In genomic region chr17:8222630-8223355, GRCh38 we compare ENCODE assay signal across 1 cellular context.
A peak's percentile ranks its signal among the peaks of the same experiment; 100 is the strongest.
TF ChIP-seq lines count a peak whose summit lies in the region.

No MANE protein-coding gene starts in this region.

TF ChIP-seq in SK-N-SH, 30 proteins besides CTCF, POLR2A, EP300 and RAD21 (continued from another document):
- TF ChIP-seq, protein P1, sequence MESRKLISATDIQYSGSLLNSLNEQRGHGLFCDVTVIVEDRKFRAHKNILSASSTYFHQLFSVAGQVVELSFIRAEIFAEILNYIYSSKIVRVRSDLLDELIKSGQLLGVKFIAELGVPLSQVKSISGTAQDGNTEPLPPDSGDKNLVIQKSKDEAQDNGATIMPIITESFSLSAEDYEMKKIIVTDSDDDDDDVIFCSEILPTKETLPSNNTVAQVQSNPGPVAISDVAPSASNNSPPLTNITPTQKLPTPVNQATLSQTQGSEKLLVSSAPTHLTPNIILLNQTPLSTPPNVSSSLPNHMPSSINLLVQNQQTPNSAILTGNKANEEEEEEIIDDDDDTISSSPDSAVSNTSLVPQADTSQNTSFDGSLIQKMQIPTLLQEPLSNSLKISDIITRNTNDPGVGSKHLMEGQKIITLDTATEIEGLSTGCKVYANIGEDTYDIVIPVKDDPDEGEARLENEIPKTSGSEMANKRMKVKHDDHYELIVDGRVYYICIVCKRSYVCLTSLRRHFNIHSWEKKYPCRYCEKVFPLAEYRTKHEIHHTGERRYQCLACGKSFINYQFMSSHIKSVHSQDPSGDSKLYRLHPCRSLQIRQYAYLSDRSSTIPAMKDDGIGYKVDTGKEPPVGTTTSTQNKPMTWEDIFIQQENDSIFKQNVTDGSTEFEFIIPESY (IDR thresholded peaks at IDR 0.05; ENCODE audit: borderline replicate concordance, low read depth) = no peak
- TF ChIP-seq NRF1 (IDR thresholded peaks at IDR 0.05; ENCODE audit: low read depth, low read length) (no peak), FOXJ3 (CRISPR knock-in tag; IDR thresholded peaks at IDR 0.05) (peak; percentile 39; the same call in 1 of the 2 replicates), TAF1 (IDR thresholded peaks at IDR 0.05; ENCODE audit: borderline replicate concordance, low read depth, low read length) (peak; percentile 43), JUND (IDR thresholded peaks at IDR 0.05) (no peak), SMC3 (IDR thresholded peaks at IDR 0.05; ENCODE audit: low read depth, low read length) (no peak), USF2 (IDR thresholded peaks at IDR 0.05; ENCODE audit: borderline replicate concordance, low read depth, low read length) (no peak), ELF1 (IDR thresholded peaks at IDR 0.05) (no peak), MEF2A (IDR thresholded peaks at IDR 0.05; ENCODE audit: borderline replicate concordance, low read depth) (no peak), YY1 (IDR thresholded peaks at IDR 0.05; ENCODE audit: low read depth) (peak; percentile 52), GABPA (IDR thresholded peaks at IDR 0.05; ENCODE audit: low read depth) (peak; percentile 82), GATA2 (CRISPR knock-in tag; IDR thresholded peaks at IDR 0.05) (no peak), SIN3A (IDR thresholded peaks at IDR 0.05; ENCODE audit: borderline replicate concordance, low read depth, low read length) (no peak; the same call in 1 of the 2 replicates), TCF12 (IDR thresholded peaks at IDR 0.05) (no peak), PBX3 (IDR thresholded peaks at IDR 0.05) (no peak), MXI1 (IDR thresholded peaks at IDR 0.05; ENCODE audit: low read depth, low read length) (no peak; the same call in none of the 2 replicates), TEAD4 (IDR thresholded peaks at IDR 0.05; ENCODE audit: borderline replicate concordance, insufficient read depth) (peak; percentile 90), CHD2 (IDR thresholded peaks at IDR 0.05; ENCODE audit: low read length, partially characterized antibody) (peak; percentile 56), NFIC (IDR thresholded peaks at IDR 0.05; ENCODE audit: borderline replicate concordance) (peak; percentile 76; the same call in 1 of the 2 replicates), RXRA (IDR thresholded peaks at IDR 0.05; ENCODE audit: borderline replicate concordance, low read depth) (no peak)
- TF ChIP-seq, protein P2, sequence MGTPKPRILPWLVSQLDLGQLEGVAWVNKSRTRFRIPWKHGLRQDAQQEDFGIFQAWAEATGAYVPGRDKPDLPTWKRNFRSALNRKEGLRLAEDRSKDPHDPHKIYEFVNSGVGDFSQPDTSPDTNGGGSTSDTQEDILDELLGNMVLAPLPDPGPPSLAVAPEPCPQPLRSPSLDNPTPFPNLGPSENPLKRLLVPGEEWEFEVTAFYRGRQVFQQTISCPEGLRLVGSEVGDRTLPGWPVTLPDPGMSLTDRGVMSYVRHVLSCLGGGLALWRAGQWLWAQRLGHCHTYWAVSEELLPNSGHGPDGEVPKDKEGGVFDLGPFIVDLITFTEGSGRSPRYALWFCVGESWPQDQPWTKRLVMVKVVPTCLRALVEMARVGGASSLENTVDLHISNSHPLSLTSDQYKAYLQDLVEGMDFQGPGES (IDR thresholded peaks at IDR 0.05; ENCODE audit: low read depth, low read length) = no peak
- TF ChIP-seq, protein P3, sequence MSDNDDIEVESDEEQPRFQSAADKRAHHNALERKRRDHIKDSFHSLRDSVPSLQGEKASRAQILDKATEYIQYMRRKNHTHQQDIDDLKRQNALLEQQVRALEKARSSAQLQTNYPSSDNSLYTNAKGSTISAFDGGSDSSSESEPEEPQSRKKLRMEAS (IDR thresholded peaks at IDR 0.05; ENCODE audit: low read depth) = peak; percentile 65; the same call in 1 of the 2 replicates
- TF ChIP-seq, protein P4, sequence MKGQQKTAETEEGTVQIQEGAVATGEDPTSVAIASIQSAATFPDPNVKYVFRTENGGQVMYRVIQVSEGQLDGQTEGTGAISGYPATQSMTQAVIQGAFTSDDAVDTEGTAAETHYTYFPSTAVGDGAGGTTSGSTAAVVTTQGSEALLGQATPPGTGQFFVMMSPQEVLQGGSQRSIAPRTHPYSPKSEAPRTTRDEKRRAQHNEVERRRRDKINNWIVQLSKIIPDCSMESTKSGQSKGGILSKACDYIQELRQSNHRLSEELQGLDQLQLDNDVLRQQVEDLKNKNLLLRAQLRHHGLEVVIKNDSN (IDR thresholded peaks at IDR 0.05; ENCODE audit: borderline replicate concordance, low read depth) = no peak
- TF ChIP-seq, protein P5, sequence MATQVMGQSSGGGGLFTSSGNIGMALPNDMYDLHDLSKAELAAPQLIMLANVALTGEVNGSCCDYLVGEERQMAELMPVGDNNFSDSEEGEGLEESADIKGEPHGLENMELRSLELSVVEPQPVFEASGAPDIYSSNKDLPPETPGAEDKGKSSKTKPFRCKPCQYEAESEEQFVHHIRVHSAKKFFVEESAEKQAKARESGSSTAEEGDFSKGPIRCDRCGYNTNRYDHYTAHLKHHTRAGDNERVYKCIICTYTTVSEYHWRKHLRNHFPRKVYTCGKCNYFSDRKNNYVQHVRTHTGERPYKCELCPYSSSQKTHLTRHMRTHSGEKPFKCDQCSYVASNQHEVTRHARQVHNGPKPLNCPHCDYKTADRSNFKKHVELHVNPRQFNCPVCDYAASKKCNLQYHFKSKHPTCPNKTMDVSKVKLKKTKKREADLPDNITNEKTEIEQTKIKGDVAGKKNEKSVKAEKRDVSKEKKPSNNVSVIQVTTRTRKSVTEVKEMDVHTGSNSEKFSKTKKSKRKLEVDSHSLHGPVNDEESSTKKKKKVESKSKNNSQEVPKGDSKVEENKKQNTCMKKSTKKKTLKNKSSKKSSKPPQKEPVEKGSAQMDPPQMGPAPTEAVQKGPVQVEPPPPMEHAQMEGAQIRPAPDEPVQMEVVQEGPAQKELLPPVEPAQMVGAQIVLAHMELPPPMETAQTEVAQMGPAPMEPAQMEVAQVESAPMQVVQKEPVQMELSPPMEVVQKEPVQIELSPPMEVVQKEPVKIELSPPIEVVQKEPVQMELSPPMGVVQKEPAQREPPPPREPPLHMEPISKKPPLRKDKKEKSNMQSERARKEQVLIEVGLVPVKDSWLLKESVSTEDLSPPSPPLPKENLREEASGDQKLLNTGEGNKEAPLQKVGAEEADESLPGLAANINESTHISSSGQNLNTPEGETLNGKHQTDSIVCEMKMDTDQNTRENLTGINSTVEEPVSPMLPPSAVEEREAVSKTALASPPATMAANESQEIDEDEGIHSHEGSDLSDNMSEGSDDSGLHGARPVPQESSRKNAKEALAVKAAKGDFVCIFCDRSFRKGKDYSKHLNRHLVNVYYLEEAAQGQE (IDR thresholded peaks at IDR 0.05; ENCODE audit: low read depth, low read length) = peak; percentile 38
